In the genomic region with DNA sequence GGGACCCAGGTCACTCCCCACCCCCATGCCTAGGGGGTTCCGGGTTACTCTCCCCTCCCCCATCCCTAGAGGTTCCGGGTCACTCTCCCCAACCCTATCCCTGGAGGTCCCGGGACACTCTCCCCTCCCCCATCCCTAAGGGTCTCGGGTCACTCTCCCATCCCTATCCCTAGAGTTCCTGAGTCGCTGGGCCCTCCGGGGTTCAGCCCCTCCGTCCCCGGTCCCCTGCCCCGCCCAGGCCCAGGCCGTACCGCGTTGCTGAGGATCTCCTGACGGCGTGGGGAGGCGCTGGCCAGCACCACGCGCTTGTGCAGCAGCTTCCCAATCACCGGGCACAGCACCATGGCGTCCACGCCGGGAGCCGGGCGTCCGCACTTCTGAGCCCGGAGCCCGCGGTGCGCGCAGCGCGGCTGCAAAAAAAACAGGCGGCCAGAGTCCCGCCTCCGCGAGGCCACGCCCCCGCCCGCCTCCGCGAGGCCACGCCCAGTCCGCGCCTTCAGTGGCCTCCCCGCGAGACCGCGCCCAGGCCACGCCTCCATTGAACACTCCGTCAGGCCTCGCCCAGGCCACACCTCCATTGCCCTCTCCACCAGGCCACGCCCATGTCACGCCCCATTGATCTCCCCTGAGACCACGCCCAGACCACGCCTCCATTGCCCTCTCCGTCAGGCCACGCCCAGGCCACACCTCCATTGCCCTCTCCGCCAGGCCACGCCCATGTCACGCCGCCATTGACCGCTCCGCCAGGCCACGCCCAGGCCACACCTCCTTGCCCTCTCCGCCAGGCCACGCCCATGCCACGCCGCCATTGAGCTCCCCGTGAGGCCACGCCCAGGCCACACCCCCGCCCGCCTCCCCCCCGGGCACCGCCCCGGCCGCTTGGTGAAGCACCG, we compare ENCODE assay signal across 8 cellular contexts. TPM values are rescaled to one million over a fixed set of nuclear protein-coding genes. Genes with fewer than 3 reads are reported as not detected.
DNase-seq lines count a peak whose midpoint lies in the region; ATAC-seq, FAIRE-seq and TF ChIP-seq lines count a peak whose summit lies in the region.

A gene with protein sequence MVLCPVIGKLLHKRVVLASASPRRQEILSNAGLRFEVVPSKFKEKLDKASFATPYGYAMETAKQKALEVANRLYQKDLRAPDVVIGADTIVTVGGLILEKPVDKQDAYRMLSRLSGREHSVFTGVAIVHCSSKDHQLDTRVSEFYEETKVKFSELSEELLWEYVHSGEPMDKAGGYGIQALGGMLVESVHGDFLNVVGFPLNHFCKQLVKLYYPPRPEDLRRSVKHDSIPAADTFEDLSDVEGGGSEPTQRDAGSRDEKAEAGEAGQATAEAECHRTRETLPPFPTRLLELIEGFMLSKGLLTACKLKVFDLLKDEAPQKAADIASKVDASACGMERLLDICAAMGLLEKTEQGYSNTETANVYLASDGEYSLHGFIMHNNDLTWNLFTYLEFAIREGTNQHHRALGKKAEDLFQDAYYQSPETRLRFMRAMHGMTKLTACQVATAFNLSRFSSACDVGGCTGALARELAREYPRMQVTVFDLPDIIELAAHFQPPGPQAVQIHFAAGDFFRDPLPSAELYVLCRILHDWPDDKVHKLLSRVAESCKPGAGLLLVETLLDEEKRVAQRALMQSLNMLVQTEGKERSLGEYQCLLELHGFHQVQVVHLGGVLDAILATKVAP (minus strand): TSS at position 413 of the 893 bp plus-strand sequence. CDS start 69 bp downstream, at position 344.

- peak within 1 kb of the TSS; percentile 68 to 99 (median 89) for H3K4me3 ChIP-seq in keratinocyte (ENCODE audit: control insufficient read depth in 2 of 3, extremely low read depth in 1 of 3, insufficient read depth in 2 of 3, low read depth in 1 of 3, low read length in 3 of 3)

- no peaks in the 10 kb centered on the region for H3K4me1 ChIP-seq in keratinocyte (ENCODE audit: control insufficient read depth, extremely low read depth, insufficient read depth, low read length)

- no peaks in the 10 kb centered on the region for H3K9me3 ChIP-seq in keratinocyte (ENCODE audit: control insufficient read depth, low read depth, low read length)

- dilution Hi-C loops in keratinocyte (cut with MboI; ENCODE audit: extremely low pct_ligation_motif_present, low sequenced_read_pairs), result no loop called here

- no peaks in the 10 kb centered on the region for H3K27me3 ChIP-seq in keratinocyte (ENCODE audit: control insufficient read depth, extremely low read depth, insufficient read depth, low read length)

- H3K4me2 ChIP-seq in keratinocyte (ENCODE audit: control insufficient read depth, extremely low read depth, insufficient read depth, low read depth, low read length), result peak within 1 kb of the TSS; percentile 66

- ATAC-seq in GM18870 (IDR thresholded peaks at IDR 0.05; ENCODE audit: unreplicated experiment) (peak; percentile 56), HG03103 (IDR thresholded peaks at IDR 0.05; ENCODE audit: low read depth, unreplicated experiment) (peak; percentile 51)

- intact Hi-C loops in T-helper 2 cell treated with Interferon-gamma antibody and Interleukin-4, amounts not matched to agents 100 ng/mL and 5 ng/mL, for 36 hours (cut with micrococcal nuclease), result loop anchor here (1.0 to 5.0 kb wide), 11 partner anchors 60 to 1240 kb away; a partner anchor contains a TSS

- no peaks in the 10 kb centered on the region for H3K9me1 ChIP-seq in keratinocyte (ENCODE audit: control insufficient read depth, extremely low read depth, insufficient read depth, low read length)

- no peak for FAIRE-seq in keratinocyte (lab: Jason Lieb, UNC)

- DNase-seq in caudate nucleus (lab: John Stamatoyannopoulos, UW) (no peak), keratinocyte (ENCODE audit: low read depth, low spot score) (peak; percentile 99), NCI-H1930 (lab: John Stamatoyannopoulos, UW) (no peak), nucleus accumbens (lab: John Stamatoyannopoulos, UW) (no peak)
- peak; percentile 100 for DNase-seq in stimulated activated CD4-positive, alpha-beta T cell treated with anti-CD3 and anti-CD28 coated beads, Interleukin-1b, Interleukin-23, amount 100 ng/mL, for 1 hour (ENCODE audit: low read depth in 2 of 2)

- H3K79me2 ChIP-seq in keratinocyte (ENCODE audit: control insufficient read depth, insufficient read depth, low read length), result peaks cover 35% of the 10 kb centered on the region

- peak within 1 kb of the TSS; percentile 84 for H2AFZ ChIP-seq in keratinocyte (ENCODE audit: control insufficient read depth, low read length)

- H3K9ac ChIP-seq in keratinocyte (ENCODE audit: control insufficient read depth, extremely low read depth, insufficient read depth, low read length), result peak within 1 kb of the TSS; percentile 82

- peaks cover 0 to 6% of the 10 kb centered on the region in 2 experiments for H3K36me3 ChIP-seq in keratinocyte (ENCODE audit: control insufficient read depth in 2 of 2, extremely low read depth in 1 of 2, insufficient read depth in 2 of 2, low read length in 2 of 2)

- H3K27ac ChIP-seq in caudate nucleus (ENCODE audit: low read depth, low read length), result peak within 1 kb of the TSS; percentile 94
- H3K27ac ChIP-seq in keratinocyte (ENCODE audit: control insufficient read depth, insufficient read depth, low read length), result peak within 1 kb of the TSS; percentile 70

- no peak for TF ChIP-seq CTCF in keratinocyte (optimal IDR thresholded peaks at IDR 0.05 in 1 of 3, IDR thresholded peaks at IDR 0.05 in 1 of 3, conservative IDR thresholded peaks at IDR 0.05 in 1 of 3; ENCODE audit: extremely low read depth in 1 of 3, insufficient read depth in 2 of 3, low read length in 3 of 3)

- H4K20me1 ChIP-seq in keratinocyte (ENCODE audit: control insufficient read depth, extremely low read depth, insufficient read depth, low read length), result no peaks in the 10 kb centered on the region

RNA-seq across cellular contexts. Expression of the gene that starts here (rescaled TPM):
- 43.4 and 44.3 TPM in 2 replicates for total RNA-seq in T-helper 2 cell treated with Interferon-gamma antibody and Interleukin-4, amounts not matched to agents 100 ng/mL and 5 ng/mL, for 36 hours
- 13.8 to 16.3 TPM (median 15.2 TPM) in 3 replicates for polyA plus RNA-seq in keratinocyte
- 8.3 TPM for polyA plus RNA-seq in keratinocyte (2011; ENCODE audit: low read depth)
- 9.7 and 22.6 TPM in 2 replicates for polyA plus RNA-seq in keratinocyte (2011; cell fraction: cytosol; rRNA removed)
- polyA plus RNA-seq in keratinocyte (2011; cell fraction: nucleus; rRNA removed), result 18.0 and 25.1 TPM in 2 replicates
- 11.7 and 20.9 TPM in 2 replicates for polyA plus RNA-seq in keratinocyte (2012; ENCODE audit: low replicate concordance)
- 12.5 to 15.3 TPM (median 14.5 TPM) in 3 replicates for polyA minus RNA-seq in keratinocyte
- polyA minus RNA-seq in keratinocyte (2011; cell fraction: cytosol; rRNA and poly(A)+ RNA removed), result 25.5 TPM
- 13.7 and 17.2 TPM in 2 replicates for polyA minus RNA-seq in keratinocyte (2011; cell fraction: nucleus; rRNA and poly(A)+ RNA removed)

Comparison
In these comparisons a context has a peak if more than half of its experiments do, and no peak if none do; other contexts are left out.
1. DNase-seq: peak in keratinocyte (single experiment) and stimulated activated CD4-positive, alpha-beta T cell treated with anti-CD3 and anti-CD28 coated beads, Interleukin-1b, Interleukin-23, amount 100 ng/mL, for 1 hour (2 of 2); none in caudate nucleus (0 of 61), NCI-H1930 (0 of 2) and nucleus accumbens (0 of 56).